ENCODE assay signal across 25 cellular contexts in the genomic region with DNA sequence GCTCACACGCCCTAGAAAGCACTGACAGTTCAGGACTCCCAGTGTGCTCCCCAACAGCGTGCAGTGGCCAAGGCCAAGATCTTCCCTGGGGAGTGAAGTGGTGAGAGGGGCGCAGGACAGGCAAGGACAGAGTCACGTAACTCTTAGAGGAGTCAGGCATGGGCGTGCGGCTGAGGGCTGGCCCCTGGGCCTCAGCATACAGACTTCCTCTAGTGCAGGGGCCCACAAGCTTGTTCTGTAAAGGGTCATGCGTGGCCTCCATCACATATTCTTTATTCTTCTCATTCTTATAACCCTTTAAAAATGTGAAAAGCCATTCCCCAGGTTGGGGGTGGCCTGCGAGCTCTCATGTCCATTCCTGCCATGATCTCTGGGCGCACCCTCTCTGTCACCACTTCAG. TPM values are rescaled to one million over a fixed set of nuclear protein-coding genes. Genes with fewer than 3 reads are reported as not detected.
DNase-seq lines count a peak whose midpoint lies in the region; ATAC-seq lines count a peak whose summit lies in the region.
"Had no signal": no experiment of that assay in that cellular context is flagged by ENCODE, and none has a peak within 500 bp of the region (broad histone marks: within the 10 kb centered on the region; RNA-seq: fewer than 3 reads in every experiment).

No MANE protein-coding gene starts in this region.

- no peak for ATAC-seq in central memory CD8-positive, alpha-beta T cell (replicated peaks; ENCODE audit: extremely low read depth, poor library complexity, severe bottlenecking)
- no peak for ATAC-seq in naive thymus-derived CD8-positive, alpha-beta T cell
- ATAC-seq in left lobe of liver (no peak), HG03432 (IDR thresholded peaks at IDR 0.05; ENCODE audit: unreplicated experiment) (no peak)
- ATAC-seq: GM12878; stimulated activated naive B cell treated with anti-CD40 and anti-IgM and Interleukin-4, amounts not matched to agents 10 μg/mL and 1 μg/mL and 100 μg/mL, for 72 hours had no signal

- H3K27ac Mint-ChIP-seq in activated naive CD4-positive, alpha-beta T cell treated with anti-CD3 and anti-CD28 coated beads, Interleukin-2, amount 50 U/mL, for 24 hours: peak overlapping the region; percentile 14
- peak overlapping the region in 6 of 7 donors; percentile 15 to 75 (median 49) for H3K27ac Mint-ChIP-seq in CD4-positive, alpha-beta memory T cell
- peak overlapping the region; percentile 68 for H3K27ac Mint-ChIP-seq in central memory CD8-positive, alpha-beta T cell (ENCODE audit: low read depth)
- H3K27ac Mint-ChIP-seq in naive thymus-derived CD8-positive, alpha-beta T cell: peak overlapping the region in 6 of 10 donors; percentile 17 to 87 (median 74)
- H3K27ac Mint-ChIP-seq: activated CD4-positive, alpha-beta T cell treated with anti-CD3 and anti-CD28 coated beads, Interleukin-2, amount 10 ng/mL, durations not matched to agents 24 days and 14 days had no signal

- H3K4me3 Mint-ChIP-seq in activated naive CD4-positive, alpha-beta T cell treated with anti-CD3 and anti-CD28 coated beads, Interleukin-2, amount 50 U/mL, for 24 hours: no peak overlapping the region
- H3K4me3 Mint-ChIP-seq in CD4-positive, alpha-beta memory T cell: no peak overlapping the region
- H3K4me3 Mint-ChIP-seq in central memory CD8-positive, alpha-beta T cell: peak overlapping the region; percentile 19
- no peak overlapping the region for H3K4me3 Mint-ChIP-seq in naive thymus-derived CD8-positive, alpha-beta T cell
- H3K4me3 Mint-ChIP-seq: activated CD4-positive, alpha-beta T cell treated with anti-CD3 and anti-CD28 coated beads, Interleukin-2, amount 10 ng/mL, durations not matched to agents 24 days and 14 days; stimulated activated naive B cell treated with anti-CD40 and anti-IgM and Interleukin-4, amounts not matched to agents 10 μg/mL and 1 μg/mL and 100 μg/mL, for 72 hours; T-helper 1 cell treated with Interleukin-12 subunit alpha and Interleukin-12 subunit beta and Interleukin-4 antibody, amounts not matched to agents 30 μg/mL and 1 μg/mL, for 36 hours had no signal

- peaks cover 8% of the 10 kb centered on the region for H3K36me3 Mint-ChIP-seq in activated naive CD4-positive, alpha-beta T cell treated with anti-CD3 and anti-CD28 coated beads, Interleukin-2, amount 50 U/mL, for 24 hours
- peaks cover 40 to 67% of the 10 kb centered on the region in 2 donors for H3K36me3 Mint-ChIP-seq in CD4-positive, alpha-beta memory T cell
- peaks cover 39% of the 10 kb centered on the region for H3K36me3 Mint-ChIP-seq in central memory CD8-positive, alpha-beta T cell (ENCODE audit: insufficient read depth)
- peaks cover 8 to 70% (median 16%) of the 10 kb centered on the region in 3 donors for H3K36me3 Mint-ChIP-seq in naive thymus-derived CD8-positive, alpha-beta T cell

- no peaks in the 10 kb centered on the region for H3K9me3 ChIP-seq in CD4-positive, alpha-beta memory T cell (ENCODE audit: control insufficient read depth in 1 of 2, low read length in 2 of 2)
- H3K9me3 ChIP-seq: BE2C, thoracic aorta had no signal

- intact Hi-C loops in CD4-positive, alpha-beta memory T cell (cut with micrococcal nuclease): no loop called here

- peaks cover 66% of the 10 kb centered on the region for H3K36me3 ChIP-seq in CD4-positive, alpha-beta memory T cell (ENCODE audit: insufficient read depth, low read length)
- H3K36me3 ChIP-seq: BE2C had no signal

- H3K27ac ChIP-seq in CD4-positive, alpha-beta memory T cell (ENCODE audit: low read depth, low read length): no peak overlapping the region
- H3K27ac ChIP-seq: thoracic aorta had no signal

- H3K27me3 ChIP-seq in CD4-positive, alpha-beta memory T cell (ENCODE audit: insufficient read depth, low read length): no peaks in the 10 kb centered on the region
- H3K27me3 ChIP-seq: BE2C had no signal

- H3K4me3 ChIP-seq in CD4-positive, alpha-beta memory T cell (ENCODE audit: low read length in 2 of 2): no peak overlapping the region
- H3K4me3 ChIP-seq: GM12878, thoracic aorta had no signal

- POLR2A ChIA-PET in CD4-positive, alpha-beta memory T cell (lab: Charles Lee; ENCODE audit: partially characterized antibody): interaction anchor here (1.0 to 18.6 kb wide), 3 partner anchors 9 to 28 kb away, joined by 3 to 342 read pairs (median 16); a partner anchor contains a TSS
- POLR2A ChIA-PET in naive thymus-derived CD8-positive, alpha-beta T cell (lab: Charles Lee): no interaction called here

- no peak for DNase-seq in activated naive CD4-positive, alpha-beta T cell treated with Interleukin-2 at 50 U/mL for 16 hours
- no peak for DNase-seq in CD4-positive, alpha-beta memory T cell
- no peak for DNase-seq in central memory CD8-positive, alpha-beta T cell (ENCODE audit: low spot score in 2 of 2)
- no peak for DNase-seq in naive thymus-derived CD8-positive, alpha-beta T cell
- DNase-seq in left lobe of liver (ENCODE audit: low spot score): no peak
- no peak for DNase-seq in GM19238 (ENCODE audit: insufficient read length, low spot score)
- DNase-seq: activated CD4-positive, alpha-beta T cell treated with anti-CD3 and anti-CD28 coated beads, Interleukin-2, amount 10 ng/mL, durations not matched to agents 24 days and 14 days; activated effector memory CD4-positive, alpha-beta T cell treated with Interleukin-2 at 50 U/mL for 16 hours; amygdala; BE2C; Calu3; HCEC 1CT; kidney; mesenchymal stem cell; NCI-H1048; NCI-H187; NCI-H69; RPMI8226; stimulated activated CD4-positive, alpha-beta T cell treated with anti-CD3 and anti-CD28 coated beads, Interleukin-2, amount 100 ng/mL, for 48 hours; stimulated activated naive B cell treated with anti-CD40 and anti-IgM and Interleukin-4, amounts not matched to agents 10 μg/mL and 1 μg/mL and 100 μg/mL, for 72 hours had no signal

- H3K4me1 Mint-ChIP-seq in activated naive CD4-positive, alpha-beta T cell treated with anti-CD3 and anti-CD28 coated beads, Interleukin-2, amount 50 U/mL, for 24 hours: peaks cover 20% of the 10 kb centered on the region
- peaks cover 14 to 28% (median 17%) of the 10 kb centered on the region in 4 donors for H3K4me1 Mint-ChIP-seq in CD4-positive, alpha-beta memory T cell
- peaks cover 27% of the 10 kb centered on the region for H3K4me1 Mint-ChIP-seq in central memory CD8-positive, alpha-beta T cell
- H3K4me1 Mint-ChIP-seq in naive thymus-derived CD8-positive, alpha-beta T cell: peaks cover 17 to 31% (median 23%) of the 10 kb centered on the region in 4 donors

- no peaks in the 10 kb centered on the region for H3K9me3 Mint-ChIP-seq in activated naive CD4-positive, alpha-beta T cell treated with anti-CD3 and anti-CD28 coated beads, Interleukin-2, amount 50 U/mL, for 24 hours
- H3K9me3 Mint-ChIP-seq in CD4-positive, alpha-beta memory T cell: no peaks in the 10 kb centered on the region
- no peaks in the 10 kb centered on the region for H3K9me3 Mint-ChIP-seq in central memory CD8-positive, alpha-beta T cell
- no peaks in the 10 kb centered on the region for H3K9me3 Mint-ChIP-seq in naive thymus-derived CD8-positive, alpha-beta T cell
- H3K9me3 Mint-ChIP-seq: activated CD4-positive, alpha-beta T cell treated with anti-CD3 and anti-CD28 coated beads, Interleukin-2, amount 10 ng/mL, durations not matched to agents 24 days and 14 days; stimulated activated naive B cell treated with anti-CD40 and anti-IgM and Interleukin-4, amounts not matched to agents 10 μg/mL and 1 μg/mL and 100 μg/mL, for 72 hours; T-helper 1 cell treated with Interleukin-12 subunit alpha and Interleukin-12 subunit beta and Interleukin-4 antibody, amounts not matched to agents 30 μg/mL and 1 μg/mL, for 36 hours had no signal

- H3K4me1 ChIP-seq in CD4-positive, alpha-beta memory T cell (ENCODE audit: insufficient read depth, low read length): peaks cover 12% of the 10 kb centered on the region
- H3K4me1 ChIP-seq: BE2C had no signal

- CTCF ChIA-PET in CD4-positive, alpha-beta memory T cell (lab: Charles Lee; ENCODE audit: partially characterized antibody): interaction anchor here (1.2 kb wide), 1 partner anchor 26 kb away, joined by 3 read pairs; a partner anchor contains a TSS

- no peaks in the 10 kb centered on the region for H3K27me3 Mint-ChIP-seq in activated naive CD4-positive, alpha-beta T cell treated with anti-CD3 and anti-CD28 coated beads, Interleukin-2, amount 50 U/mL, for 24 hours
- H3K27me3 Mint-ChIP-seq in CD4-positive, alpha-beta memory T cell: no peaks in the 10 kb centered on the region
- no peaks in the 10 kb centered on the region for H3K27me3 Mint-ChIP-seq in central memory CD8-positive, alpha-beta T cell
- no peaks in the 10 kb centered on the region for H3K27me3 Mint-ChIP-seq in naive thymus-derived CD8-positive, alpha-beta T cell
- H3K27me3 Mint-ChIP-seq: activated CD4-positive, alpha-beta T cell treated with anti-CD3 and anti-CD28 coated beads, Interleukin-2, amount 10 ng/mL, durations not matched to agents 24 days and 14 days; stimulated activated naive B cell treated with anti-CD40 and anti-IgM and Interleukin-4, amounts not matched to agents 10 μg/mL and 1 μg/mL and 100 μg/mL, for 72 hours had no signal

RNA-seq across cellular contexts. Expression of a gene that starts 25.2 kb away (rescaled TPM):
- total RNA-seq in CD4-positive, alpha-beta memory T cell: 10 to 100 TPM; 69.3 to 69.7 TPM
- polyA plus RNA-seq in CD4-positive, alpha-beta memory T cell: 100 to 1,000 TPM in 1 of 2 donors, 10 to 100 TPM in 1; 83.8 to 143 TPM
- total RNA-seq in naive thymus-derived CD8-positive, alpha-beta T cell: 10 to 100 TPM; 50.8 to 52.4 TPM
- 10 to 100 TPM; 45.6 to 65.0 (median 56.0) TPM for polyA plus RNA-seq in naive thymus-derived CD8-positive, alpha-beta T cell
- total RNA-seq in left lobe of liver: 9.3 TPM

RNA-seq across cellular contexts. Expression of a gene that starts 25.4 kb away (rescaled TPM):
- total RNA-seq in CD4-positive, alpha-beta memory T cell: 1 to 10 TPM; 7.5 to 9.3 TPM
- 10 to 100 TPM; 17.4 to 17.5 TPM for polyA plus RNA-seq in CD4-positive, alpha-beta memory T cell
- total RNA-seq in naive thymus-derived CD8-positive, alpha-beta T cell: 1 to 10 TPM; 9.1 to 9.6 TPM
- polyA plus RNA-seq in naive thymus-derived CD8-positive, alpha-beta T cell: 10 to 100 TPM in 2 of 3 donors, 1 to 10 TPM in 1; 6.8 to 15.8 (median 11.5) TPM
- 7.1 TPM for total RNA-seq in left lobe of liver

RNA-seq across cellular contexts. Expression of a gene that starts 28.3 kb away (rescaled TPM):
- 100 to 1,000 TPM; 104 to 108 TPM for total RNA-seq in CD4-positive, alpha-beta memory T cell
- polyA plus RNA-seq in CD4-positive, alpha-beta memory T cell: 10 to 100 TPM; 32.9 to 57.5 TPM
- total RNA-seq in naive thymus-derived CD8-positive, alpha-beta T cell: 10 to 100 TPM; 90.9 to 95.2 TPM
- 10 to 100 TPM; 28.5 to 49.6 (median 49.4) TPM for polyA plus RNA-seq in naive thymus-derived CD8-positive, alpha-beta T cell
- 18.8 TPM for total RNA-seq in left lobe of liver

RNA-seq across cellular contexts. Expression of a gene that starts 28.5 kb away (rescaled TPM):
- 1 to 10 TPM; 7.2 to 8.2 TPM for total RNA-seq in CD4-positive, alpha-beta memory T cell
- 10 to 100 TPM; 22.1 to 30.7 TPM for polyA plus RNA-seq in CD4-positive, alpha-beta memory T cell
- 10 to 100 TPM; 10.4 to 11.6 TPM for total RNA-seq in naive thymus-derived CD8-positive, alpha-beta T cell
- polyA plus RNA-seq in naive thymus-derived CD8-positive, alpha-beta T cell: 10 to 100 TPM; 20.8 to 26.5 (median 24.8) TPM
- total RNA-seq in left lobe of liver: 5.0 TPM

Comparison
In these comparisons a context has a peak if more than half of its experiments do, and no peak if none do; other contexts are left out.
1. H3K27ac Mint-ChIP-seq: peak in every context shown above with its lines; median percentile 74 in naive thymus-derived CD8-positive, alpha-beta T cell; 68 in central memory CD8-positive, alpha-beta T cell; 49 in CD4-positive, alpha-beta memory T cell; 14 in activated naive CD4-positive, alpha-beta T cell treated with anti-CD3 and anti-CD28 coated beads, Interleukin-2, amount 50 U/mL, for 24 hours.